Comparison of ENCODE assay signal across 1 cellular context in the genomic region with DNA sequence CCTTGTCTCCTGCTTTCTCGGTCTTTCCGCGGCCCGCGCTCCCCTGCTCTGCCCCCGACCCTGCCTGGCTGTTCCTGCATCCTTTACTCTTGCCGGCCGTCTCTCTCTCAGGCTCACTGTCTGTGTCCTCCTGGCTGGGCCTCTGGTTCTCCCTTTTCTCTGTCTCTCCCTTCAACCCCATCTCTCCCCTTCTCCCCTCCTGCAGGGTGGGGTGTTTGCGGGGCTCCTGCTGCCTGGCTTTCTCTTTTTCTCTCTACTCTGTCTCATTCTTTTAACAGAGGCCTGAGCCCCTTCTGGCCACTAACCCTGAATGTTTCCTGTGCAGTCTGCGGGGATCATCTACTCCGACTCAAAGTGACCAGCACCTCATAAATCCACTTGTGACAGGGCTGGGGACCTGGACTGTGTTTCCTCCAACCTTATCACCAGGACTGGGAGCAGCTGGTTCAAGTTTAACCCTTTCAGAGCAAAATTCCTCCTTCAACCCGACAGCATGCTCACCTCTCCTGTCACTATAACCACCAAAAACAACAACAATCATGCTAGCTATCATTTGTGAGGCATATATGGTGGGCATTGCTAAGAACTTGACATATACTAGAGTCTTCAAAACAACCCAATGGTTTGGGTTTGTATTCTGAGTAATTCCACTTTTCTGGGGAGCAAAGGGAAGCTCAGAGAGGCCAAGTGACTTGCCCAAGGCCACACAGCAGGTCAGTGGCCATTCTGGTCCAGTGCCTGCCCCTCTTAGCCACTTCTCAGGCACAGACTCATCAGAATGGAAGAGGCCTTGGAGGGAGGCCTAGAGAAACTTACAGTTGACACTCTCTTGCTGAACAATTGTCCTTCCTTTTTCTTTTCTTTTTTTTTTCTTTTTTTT.
TF ChIP-seq lines count a peak whose summit lies in the region.

No MANE protein-coding gene starts in this region.

TF ChIP-seq in GM23338, 12 proteins besides CTCF, POLR2A, EP300 and RAD21 (continued from another document):
- TF ChIP-seq, protein P1, sequence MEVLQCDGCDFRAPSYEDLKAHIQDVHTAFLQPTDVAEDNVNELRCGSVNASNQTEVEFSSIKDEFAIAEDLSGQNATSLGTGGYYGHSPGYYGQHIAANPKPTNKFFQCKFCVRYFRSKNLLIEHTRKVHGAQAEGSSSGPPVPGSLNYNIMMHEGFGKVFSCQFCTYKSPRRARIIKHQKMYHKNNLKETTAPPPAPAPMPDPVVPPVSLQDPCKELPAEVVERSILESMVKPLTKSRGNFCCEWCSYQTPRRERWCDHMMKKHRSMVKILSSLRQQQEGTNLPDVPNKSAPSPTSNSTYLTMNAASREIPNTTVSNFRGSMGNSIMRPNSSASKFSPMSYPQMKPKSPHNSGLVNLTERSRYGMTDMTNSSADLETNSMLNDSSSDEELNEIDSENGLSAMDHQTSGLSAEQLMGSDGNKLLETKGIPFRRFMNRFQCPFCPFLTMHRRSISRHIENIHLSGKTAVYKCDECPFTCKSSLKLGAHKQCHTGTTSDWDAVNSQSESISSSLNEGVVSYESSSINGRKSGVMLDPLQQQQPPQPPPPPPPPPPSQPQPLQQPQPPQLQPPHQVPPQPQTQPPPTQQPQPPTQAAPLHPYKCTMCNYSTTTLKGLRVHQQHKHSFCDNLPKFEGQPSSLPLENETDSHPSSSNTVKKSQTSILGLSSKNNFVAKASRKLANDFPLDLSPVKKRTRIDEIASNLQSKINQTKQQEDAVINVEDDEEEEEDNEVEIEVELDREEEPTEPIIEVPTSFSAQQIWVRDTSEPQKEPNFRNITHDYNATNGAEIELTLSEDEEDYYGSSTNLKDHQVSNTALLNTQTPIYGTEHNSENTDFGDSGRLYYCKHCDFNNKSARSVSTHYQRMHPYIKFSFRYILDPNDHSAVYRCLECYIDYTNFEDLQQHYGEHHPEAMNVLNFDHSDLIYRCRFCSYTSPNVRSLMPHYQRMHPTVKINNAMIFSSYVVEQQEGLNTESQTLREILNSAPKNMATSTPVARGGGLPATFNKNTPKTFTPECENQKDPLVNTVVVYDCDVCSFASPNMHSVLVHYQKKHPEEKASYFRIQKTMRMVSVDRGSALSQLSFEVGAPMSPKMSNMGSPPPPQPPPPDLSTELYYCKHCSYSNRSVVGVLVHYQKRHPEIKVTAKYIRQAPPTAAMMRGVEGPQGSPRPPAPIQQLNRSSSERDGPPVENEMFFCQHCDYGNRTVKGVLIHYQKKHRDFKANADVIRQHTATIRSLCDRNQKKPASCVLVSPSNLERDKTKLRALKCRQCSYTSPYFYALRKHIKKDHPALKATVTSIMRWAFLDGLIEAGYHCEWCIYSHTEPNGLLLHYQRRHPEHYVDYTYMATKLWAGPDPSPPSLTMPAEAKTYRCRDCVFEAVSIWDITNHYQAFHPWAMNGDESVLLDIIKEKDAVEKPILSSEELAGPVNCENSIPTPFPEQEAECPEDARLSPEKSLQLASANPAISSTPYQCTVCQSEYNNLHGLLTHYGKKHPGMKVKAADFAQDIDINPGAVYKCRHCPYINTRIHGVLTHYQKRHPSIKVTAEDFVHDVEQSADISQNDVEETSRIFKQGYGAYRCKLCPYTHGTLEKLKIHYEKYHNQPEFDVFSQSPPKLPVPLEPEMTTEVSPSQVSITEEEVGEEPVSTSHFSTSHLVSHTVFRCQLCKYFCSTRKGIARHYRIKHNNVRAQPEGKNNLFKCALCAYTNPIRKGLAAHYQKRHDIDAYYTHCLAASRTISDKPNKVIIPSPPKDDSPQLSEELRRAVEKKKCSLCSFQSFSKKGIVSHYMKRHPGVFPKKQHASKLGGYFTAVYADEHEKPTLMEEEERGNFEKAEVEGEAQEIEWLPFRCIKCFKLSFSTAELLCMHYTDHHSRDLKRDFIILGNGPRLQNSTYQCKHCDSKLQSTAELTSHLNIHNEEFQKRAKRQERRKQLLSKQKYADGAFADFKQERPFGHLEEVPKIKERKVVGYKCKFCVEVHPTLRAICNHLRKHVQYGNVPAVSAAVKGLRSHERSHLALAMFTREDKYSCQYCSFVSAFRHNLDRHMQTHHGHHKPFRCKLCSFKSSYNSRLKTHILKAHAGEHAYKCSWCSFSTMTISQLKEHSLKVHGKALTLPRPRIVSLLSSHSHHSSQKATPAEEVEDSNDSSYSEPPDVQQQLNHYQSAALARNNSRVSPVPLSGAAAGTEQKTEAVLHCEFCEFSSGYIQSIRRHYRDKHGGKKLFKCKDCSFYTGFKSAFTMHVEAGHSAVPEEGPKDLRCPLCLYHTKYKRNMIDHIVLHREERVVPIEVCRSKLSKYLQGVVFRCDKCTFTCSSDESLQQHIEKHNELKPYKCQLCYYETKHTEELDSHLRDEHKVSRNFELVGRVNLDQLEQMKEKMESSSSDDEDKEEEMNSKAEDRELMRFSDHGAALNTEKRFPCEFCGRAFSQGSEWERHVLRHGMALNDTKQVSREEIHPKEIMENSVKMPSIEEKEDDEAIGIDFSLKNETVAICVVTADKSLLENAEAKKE (CRISPR knock-in tag; IDR thresholded peaks at IDR 0.05) = no peak
- TF ChIP-seq JUNB (IDR thresholded peaks at IDR 0.05; ENCODE audit: unreplicated experiment) (no peak), CREB1 (CRISPR knock-in tag; IDR thresholded peaks at IDR 0.05; ENCODE audit: low read depth) (no peak), NANOG (IDR thresholded peaks at IDR 0.05; ENCODE audit: borderline replicate concordance) (no peak), EZH2phosphoT487 (IDR thresholded peaks at IDR 0.05; ENCODE audit: unreplicated experiment) (no peak), POLR2AphosphoS5 (IDR thresholded peaks at IDR 0.05; ENCODE audit: low read depth) (no peak), STAT1 (IDR thresholded peaks at IDR 0.05; ENCODE audit: unreplicated experiment) (no peak)
- TF ChIP-seq, protein P2, sequence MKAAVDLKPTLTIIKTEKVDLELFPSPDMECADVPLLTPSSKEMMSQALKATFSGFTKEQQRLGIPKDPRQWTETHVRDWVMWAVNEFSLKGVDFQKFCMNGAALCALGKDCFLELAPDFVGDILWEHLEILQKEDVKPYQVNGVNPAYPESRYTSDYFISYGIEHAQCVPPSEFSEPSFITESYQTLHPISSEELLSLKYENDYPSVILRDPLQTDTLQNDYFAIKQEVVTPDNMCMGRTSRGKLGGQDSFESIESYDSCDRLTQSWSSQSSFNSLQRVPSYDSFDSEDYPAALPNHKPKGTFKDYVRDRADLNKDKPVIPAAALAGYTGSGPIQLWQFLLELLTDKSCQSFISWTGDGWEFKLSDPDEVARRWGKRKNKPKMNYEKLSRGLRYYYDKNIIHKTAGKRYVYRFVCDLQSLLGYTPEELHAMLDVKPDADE (IDR thresholded peaks at IDR 0.05) = no peak
